9 cellular contexts compared by ENCODE assay signal in the genomic region with DNA sequence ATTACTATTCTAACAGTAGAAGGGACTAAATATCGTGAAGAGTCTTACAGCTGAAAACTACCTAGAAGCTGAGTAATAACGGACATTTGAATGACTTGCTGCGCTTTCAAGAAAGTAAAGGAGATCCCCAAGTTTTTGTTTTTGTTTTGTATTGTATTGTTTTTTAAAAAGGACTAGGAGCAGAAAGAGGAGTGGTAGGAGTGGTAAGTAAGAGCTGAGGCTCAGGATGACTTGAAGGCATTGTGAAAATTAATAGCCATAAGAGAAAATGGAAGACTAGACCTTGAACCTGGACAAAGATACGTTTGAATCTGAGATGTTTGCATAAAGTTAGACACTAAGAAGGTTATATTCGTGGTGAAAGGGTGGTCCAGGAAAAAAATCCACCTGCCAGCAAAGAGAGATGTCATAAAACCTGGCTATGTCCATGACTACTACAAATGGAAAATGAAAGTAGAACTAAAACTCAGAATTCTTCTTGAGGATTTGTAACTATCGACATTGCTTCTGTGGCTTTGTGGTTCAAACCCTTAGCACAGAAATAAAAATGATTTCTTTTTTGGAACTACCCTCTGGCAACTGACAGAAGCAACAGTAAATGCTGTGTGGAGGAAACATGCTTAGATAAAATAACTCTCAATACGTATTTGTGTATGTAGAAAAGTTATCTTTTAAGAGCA.
DNase-seq lines count a peak whose midpoint lies in the region; ATAC-seq lines count a peak whose summit lies in the region.
"Had no signal": no experiment of that assay in that cellular context is flagged by ENCODE, and none has a peak within 500 bp of the region (broad histone marks: within the 10 kb centered on the region; RNA-seq: fewer than 3 reads in every experiment).

No MANE protein-coding gene starts in this region.

- no peaks in the 10 kb centered on the region for H3K27me3 Mint-ChIP-seq in activated CD4-positive, alpha-beta T cell treated with anti-CD3 and anti-CD28 coated beads, Interleukin-2, amount 10 ng/mL, durations not matched to agents 7 days and 5 days
- H3K27me3 Mint-ChIP-seq in activated CD8-positive, alpha-beta T cell treated with anti-CD3 and anti-CD28 coated beads, Interleukin-2, amount 10 ng/mL, durations not matched to agents 7 days and 5 days (ENCODE audit: low read depth), result no peaks in the 10 kb centered on the region
- H3K27me3 Mint-ChIP-seq in stimulated activated memory B cell treated with anti-CD40 and anti-IgM and Interleukin-4, amounts not matched to agents 10 μg/mL and 1 μg/mL and 100 μg/mL, for 72 hours, result peaks cover 11% of the 10 kb centered on the region

- DNase-seq in activated CD4-positive, alpha-beta T cell treated with anti-CD3 and anti-CD28 coated beads, Interleukin-2, amount 10 ng/mL, durations not matched to agents 7 days and 5 days, result no peak
- no peak for DNase-seq in activated CD4-positive, alpha-beta T cell treated with anti-CD3 and anti-CD28 coated beads for 4 hours
- no peak for DNase-seq in activated CD8-positive, alpha-beta T cell treated with anti-CD3 and anti-CD28 coated beads, Interleukin-2, amount 10 ng/mL, durations not matched to agents 7 days and 5 days
- DNase-seq in DMS153 (lab: John Stamatoyannopoulos, UW) (no peak), NCI-H446 (lab: John Stamatoyannopoulos, UW) (no peak)
- DNase-seq in stimulated activated CD4-positive, alpha-beta T cell treated with anti-CD3 and anti-CD28 coated beads, Interleukin-4, amount 100 ng/mL, for 4 hours, result no peak
- DNase-seq: activated CD4-positive, alpha-beta T cell treated with anti-CD3 and anti-CD28 coated beads, Interleukin-2, amount 50 U/mL, for 48 hours had no signal

- H3K4me3 Mint-ChIP-seq in activated CD4-positive, alpha-beta T cell treated with anti-CD3 and anti-CD28 coated beads, Interleukin-2, amount 10 ng/mL, durations not matched to agents 7 days and 5 days, result peak overlapping the region; percentile 23
- H3K4me3 Mint-ChIP-seq in activated CD8-positive, alpha-beta T cell treated with anti-CD3 and anti-CD28 coated beads, Interleukin-2, amount 10 ng/mL, durations not matched to agents 7 days and 5 days, result peak overlapping the region; percentile 39
- peak overlapping the region; percentile 78 for H3K4me3 Mint-ChIP-seq in stimulated activated memory B cell treated with anti-CD40 and anti-IgM and Interleukin-4, amounts not matched to agents 10 μg/mL and 1 μg/mL and 100 μg/mL, for 72 hours

- peak; percentile 87 for ATAC-seq in HG02973 (IDR thresholded peaks at IDR 0.05; ENCODE audit: unreplicated experiment)
- no peak for ATAC-seq in activated CD8-positive, alpha-beta T cell treated with anti-CD3 and anti-CD28 coated beads, Interleukin-2, amount 10 ng/mL, durations not matched to agents 7 days and 5 days
- peak; percentile 59 for ATAC-seq in stimulated activated memory B cell treated with anti-CD40 and anti-IgM and Interleukin-4, amounts not matched to agents 10 μg/mL and 1 μg/mL and 100 μg/mL, for 72 hours

- peaks cover 11% of the 10 kb centered on the region for H3K4me1 Mint-ChIP-seq in activated CD4-positive, alpha-beta T cell treated with anti-CD3 and anti-CD28 coated beads, Interleukin-2, amount 10 ng/mL, durations not matched to agents 7 days and 5 days
- H3K4me1 Mint-ChIP-seq in activated CD8-positive, alpha-beta T cell treated with anti-CD3 and anti-CD28 coated beads, Interleukin-2, amount 10 ng/mL, durations not matched to agents 7 days and 5 days (ENCODE audit: low read depth), result peaks cover 10% of the 10 kb centered on the region
- peaks cover 14% of the 10 kb centered on the region for H3K4me1 Mint-ChIP-seq in stimulated activated memory B cell treated with anti-CD40 and anti-IgM and Interleukin-4, amounts not matched to agents 10 μg/mL and 1 μg/mL and 100 μg/mL, for 72 hours

- H3K9me3 Mint-ChIP-seq in activated CD4-positive, alpha-beta T cell treated with anti-CD3 and anti-CD28 coated beads, Interleukin-2, amount 10 ng/mL, durations not matched to agents 7 days and 5 days, result no peaks in the 10 kb centered on the region
- H3K9me3 Mint-ChIP-seq in activated CD8-positive, alpha-beta T cell treated with anti-CD3 and anti-CD28 coated beads, Interleukin-2, amount 10 ng/mL, durations not matched to agents 7 days and 5 days (ENCODE audit: insufficient read depth), result no peaks in the 10 kb centered on the region
- H3K9me3 Mint-ChIP-seq in stimulated activated memory B cell treated with anti-CD40 and anti-IgM and Interleukin-4, amounts not matched to agents 10 μg/mL and 1 μg/mL and 100 μg/mL, for 72 hours, result no peaks in the 10 kb centered on the region

- H3K36me3 Mint-ChIP-seq in activated CD4-positive, alpha-beta T cell treated with anti-CD3 and anti-CD28 coated beads, Interleukin-2, amount 10 ng/mL, durations not matched to agents 7 days and 5 days (ENCODE audit: low read depth), result no peaks in the 10 kb centered on the region
- no peaks in the 10 kb centered on the region for H3K36me3 Mint-ChIP-seq in activated CD8-positive, alpha-beta T cell treated with anti-CD3 and anti-CD28 coated beads, Interleukin-2, amount 10 ng/mL, durations not matched to agents 7 days and 5 days (ENCODE audit: low read depth)
- no peaks in the 10 kb centered on the region for H3K36me3 Mint-ChIP-seq in stimulated activated memory B cell treated with anti-CD40 and anti-IgM and Interleukin-4, amounts not matched to agents 10 μg/mL and 1 μg/mL and 100 μg/mL, for 72 hours

- CTCF ChIA-PET in activated CD4-positive, alpha-beta T cell treated with anti-CD3 and anti-CD28 coated beads, Interleukin-2, amount 10 ng/mL, durations not matched to agents 7 days and 5 days (lab: Charles Lee), result no interaction called here
- CTCF ChIA-PET in activated CD8-positive, alpha-beta T cell treated with anti-CD3 and anti-CD28 coated beads, Interleukin-2, amount 10 ng/mL, durations not matched to agents 7 days and 5 days (lab: Charles Lee), result no interaction called here

- H3K27ac Mint-ChIP-seq in activated CD4-positive, alpha-beta T cell treated with anti-CD3 and anti-CD28 coated beads, Interleukin-2, amount 10 ng/mL, durations not matched to agents 7 days and 5 days, result peak overlapping the region; percentile 46
- H3K27ac Mint-ChIP-seq in activated CD8-positive, alpha-beta T cell treated with anti-CD3 and anti-CD28 coated beads, Interleukin-2, amount 10 ng/mL, durations not matched to agents 7 days and 5 days, result no peak overlapping the region
- H3K27ac Mint-ChIP-seq in stimulated activated memory B cell treated with anti-CD40 and anti-IgM and Interleukin-4, amounts not matched to agents 10 μg/mL and 1 μg/mL and 100 μg/mL, for 72 hours, result peak overlapping the region; percentile 83

- POLR2A ChIA-PET in activated CD4-positive, alpha-beta T cell treated with anti-CD3 and anti-CD28 coated beads, Interleukin-2, amount 10 ng/mL, durations not matched to agents 7 days and 5 days (lab: Charles Lee), result no interaction called here
- POLR2A ChIA-PET in activated CD8-positive, alpha-beta T cell treated with anti-CD3 and anti-CD28 coated beads, Interleukin-2, amount 10 ng/mL, durations not matched to agents 7 days and 5 days (lab: Charles Lee), result no interaction called here

Comparison
In these comparisons a context has a peak if more than half of its experiments do, and no peak if none do; other contexts are left out.
1. H3K4me3 Mint-ChIP-seq: peak in every context shown above with its lines; median percentile 78 in stimulated activated memory B cell treated with anti-CD40 and anti-IgM and Interleukin-4, amounts not matched to agents 10 μg/mL and 1 μg/mL and 100 μg/mL, for 72 hours; 39 in activated CD8-positive, alpha-beta T cell treated with anti-CD3 and anti-CD28 coated beads, Interleukin-2, amount 10 ng/mL, durations not matched to agents 7 days and 5 days; 23 in activated CD4-positive, alpha-beta T cell treated with anti-CD3 and anti-CD28 coated beads, Interleukin-2, amount 10 ng/mL, durations not matched to agents 7 days and 5 days.